8 cellular contexts compared by ENCODE assay signal in the genomic region with DNA sequence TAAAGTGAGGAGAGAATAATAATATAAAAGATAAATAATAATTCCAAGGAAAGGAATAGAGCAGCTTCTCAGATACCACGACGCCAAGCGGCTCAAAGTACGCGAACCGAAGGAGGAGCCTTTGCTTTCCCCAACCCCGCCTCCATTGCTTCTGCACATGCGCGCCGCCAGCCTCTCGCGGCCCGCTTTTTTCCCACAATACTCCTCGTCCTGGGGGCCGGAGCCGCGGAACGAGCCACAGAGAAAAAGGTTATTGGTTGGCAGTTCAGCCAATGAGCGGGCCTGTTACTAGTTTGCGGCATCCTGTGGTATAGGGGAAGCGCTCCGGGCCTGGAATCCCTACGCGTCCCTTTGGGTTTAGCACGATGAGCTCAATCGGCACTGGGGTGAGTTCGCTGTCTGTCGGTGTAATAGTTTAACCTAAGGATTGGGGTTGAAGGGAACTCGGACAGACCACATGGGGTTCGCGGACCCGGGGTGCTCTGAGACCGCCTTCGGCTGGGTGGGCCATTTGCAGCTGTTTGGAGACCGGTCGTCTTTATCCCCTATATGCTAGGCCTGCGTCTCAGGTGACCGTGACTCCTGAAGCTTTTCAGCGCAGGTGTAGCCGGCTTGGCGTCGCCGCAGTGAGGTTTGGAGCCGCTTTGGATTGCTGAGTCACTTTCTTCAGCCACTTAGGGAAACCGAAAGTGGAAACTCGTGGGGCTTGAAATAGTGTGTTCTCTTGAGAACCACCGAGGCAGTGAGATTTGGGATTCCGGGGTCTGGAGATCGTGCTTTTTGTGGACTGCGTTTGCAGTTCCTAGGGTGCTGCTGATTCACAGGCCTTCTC. TPM values are rescaled to one million over a fixed set of nuclear protein-coding genes. Genes with fewer than 3 reads are reported as not detected.
DNase-seq lines count a peak whose midpoint lies in the region; ATAC-seq and TF ChIP-seq lines count a peak whose summit lies in the region.

A gene (plus strand): TSS at position 288 of the 832 bp plus-strand sequence. CDS start 78 bp downstream, at position 366.

- ATAC-seq in GM18498 (IDR thresholded peaks at IDR 0.05; ENCODE audit: unreplicated experiment) (peak; percentile 93), HG02938 (IDR thresholded peaks at IDR 0.05; ENCODE audit: unreplicated experiment) (peak; percentile 93)

- peaks cover 18% of the 10 kb centered on the region for H3K36me3 ChIP-seq in left ventricle myocardium inferior

- intact Hi-C loops in left ventricle myocardium inferior (cut with micrococcal nuclease): no loop called here

- H3K27me3 ChIP-seq in left ventricle myocardium inferior (ENCODE audit: low read depth): no peaks in the 10 kb centered on the region

- H3K27me3 Mint-ChIP-seq in progenitor cell of endocrine pancreas: no peaks in the 10 kb centered on the region

- peak within 1 kb of the TSS; percentile 86 for H3K4me3 ChIP-seq in left ventricle myocardium inferior

- no peaks in the 10 kb centered on the region for H3K9me3 ChIP-seq in left ventricle myocardium inferior (replicated peaks)

- DNase-seq in NCI-H187 (lab: John Stamatoyannopoulos, UW) (peak; percentile 96 to 97), T-helper 2 cell (peak; percentile 92 to 98 (median 97)), left ventricle myocardium inferior (peak; percentile 97), progenitor cell of endocrine pancreas (ENCODE audit: low spot score, unreplicated experiment) (peak; percentile 95), ureter (ENCODE audit: low spot score) (peak; percentile 99)

- H3K4me3 Mint-ChIP-seq in progenitor cell of endocrine pancreas (ENCODE audit: low read depth): peak within 1 kb of the TSS; percentile 95

- no peak for TF ChIP-seq CTCF in left ventricle myocardium inferior (IDR thresholded peaks at IDR 0.05; ENCODE audit: borderline replicate concordance)
- TF ChIP-seq CTCF in progenitor cell of endocrine pancreas (IDR thresholded peaks at IDR 0.05; ENCODE audit: unreplicated experiment): no peak

- H3K36me3 Mint-ChIP-seq in progenitor cell of endocrine pancreas (ENCODE audit: insufficient read depth): peaks cover 3% of the 10 kb centered on the region

- peak within 1 kb of the TSS; percentile 100 for H3K27ac Mint-ChIP-seq in progenitor cell of endocrine pancreas

- H3K27ac ChIP-seq in angular gyrus (ENCODE audit: low read depth, low read length): peak within 1 kb of the TSS; percentile 91
- peak within 1 kb of the TSS; percentile 95 for H3K27ac ChIP-seq in left ventricle myocardium inferior (replicated peaks)

- H3K4me1 Mint-ChIP-seq in progenitor cell of endocrine pancreas (ENCODE audit: low read depth): peaks cover 25% of the 10 kb centered on the region

- H3K4me1 ChIP-seq in left ventricle myocardium inferior: peaks cover 55% of the 10 kb centered on the region

- H3K9me3 Mint-ChIP-seq in progenitor cell of endocrine pancreas (ENCODE audit: low read depth): no peaks in the 10 kb centered on the region

RNA-seq across cellular contexts. Expression of the gene that starts here (rescaled TPM):
- 161 TPM for total RNA-seq in left ventricle myocardium inferior
- total RNA-seq in progenitor cell of endocrine pancreas: 197 and 216 TPM in 2 replicates
- 185 TPM for total RNA-seq in ureter

Comparison
In these comparisons a context has a peak if more than half of its experiments do, and no peak if none do; other contexts are left out.
1. Peak in every context shown above with its lines: DNase-seq, ATAC-seq, H3K4me3 ChIP-seq and H3K27ac ChIP-seq.